ENCODE assay signal across 1 cellular context in genomic region chr1:155273134-155273982, GRCh38.
TF ChIP-seq lines count a peak whose summit lies in the region.

Gene CLK2, minus strand, starts transcription at chr1:155273504. Its CDS starts 2,527 bp downstream, at chr1:155270977.

TF ChIP-seq in H1, 55 proteins besides CTCF, POLR2A, EP300 and RAD21:
- TF ChIP-seq SIN3A (conservative IDR thresholded peaks at IDR 0.05 in 1 of 2, IDR thresholded peaks at IDR 0.05 in 1 of 2; ENCODE audit: low read depth in 1 of 2, low read length in 2 of 2) = peak; percentile 93 to 95; a peak in 3 of 4 replicates
- TF ChIP-seq TAF1 (IDR thresholded peaks at IDR 0.05; ENCODE audit: low read depth, low read length) = peak; percentile 68
- TF ChIP-seq JUN (IDR thresholded peaks at IDR 0.05; ENCODE audit: low read depth, low read length) = no peak
- TF ChIP-seq E2F6 (IDR thresholded peaks at IDR 0.05) = peak; percentile 86
- TF ChIP-seq TBP (IDR thresholded peaks at IDR 0.05; ENCODE audit: low read depth, low read length) = 0 out of 2 replicates have a peak, but pooled peaks have one; percentile 37
- TF ChIP-seq SP4 (IDR thresholded peaks at IDR 0.05; ENCODE audit: low read length) = no peak
- TF ChIP-seq EGR1 (IDR thresholded peaks at IDR 0.05; ENCODE audit: borderline replicate concordance, low read depth, low read length) = peak; percentile 68; the same call in 1 of the 2 replicates
- no peak for TF ChIP-seq BACH1 (IDR thresholded peaks at IDR 0.05; ENCODE audit: low read length)
- peak; percentile 63; the same call in 1 of the 2 replicates for TF ChIP-seq CREB1 (IDR thresholded peaks at IDR 0.05)
- peak; percentile 54; the same call in 1 of the 2 replicates for TF ChIP-seq CHD2 (IDR thresholded peaks at IDR 0.05; ENCODE audit: low read length)
- peak; percentile 77 for TF ChIP-seq USF2 (IDR thresholded peaks at IDR 0.05; ENCODE audit: low read length)
- TF ChIP-seq TAF7 (optimal IDR thresholded peaks at IDR 0.05; ENCODE audit: borderline replicate concordance, low read depth, low read length) = peak; percentile 67
- TF ChIP-seq MAX (IDR thresholded peaks at IDR 0.05) = peak; percentile 99
- TF ChIP-seq YY1 (IDR thresholded peaks at IDR 0.05; ENCODE audit: low read depth, low read length) = peak; percentile 91
- TF ChIP-seq SP1 (IDR thresholded peaks at IDR 0.05; ENCODE audit: low read depth, low read length) = peak; percentile 42; the same call in 1 of the 2 replicates
- peak; percentile 64 for TF ChIP-seq ASH2L (IDR thresholded peaks at IDR 0.05; ENCODE audit: low read length)
- peak; percentile 44; the same call in 1 of the 2 replicates for TF ChIP-seq POLR2AphosphoS5 (IDR thresholded peaks at IDR 0.05; ENCODE audit: low read depth, low read length)
- 0 out of 2 replicates have a peak, but pooled peaks have one; percentile 30 for TF ChIP-seq TCF12 (IDR thresholded peaks at IDR 0.05; ENCODE audit: low read depth, low read length)
- no peak for TF ChIP-seq BCL11A (IDR thresholded peaks at IDR 0.05; ENCODE audit: low read depth in 2 of 2, low read length in 2 of 2)
- no peak for TF ChIP-seq RNF2 (IDR thresholded peaks at IDR 0.05; ENCODE audit: borderline replicate concordance, low read depth, low read length, missing control alignments, poor library complexity, severe bottlenecking)
- TF ChIP-seq PHF8 (conservative IDR thresholded peaks at IDR 0.05; ENCODE audit: low read depth, low read length) = peak; percentile 83
